Comparison of ENCODE assay signal across 11 cellular contexts in genomic region chr9:125785187-125785840, GRCh38. TPM values are rescaled to one million over a fixed set of nuclear protein-coding genes. Genes with fewer than 3 reads are reported as not detected.
DNase-seq lines count a peak whose midpoint lies in the region; ATAC-seq lines count a peak whose summit lies in the region.
"Had no signal": no experiment of that assay in that cellular context is flagged by ENCODE, and none has a peak within 500 bp of the region (broad histone marks: within the 10 kb centered on the region; RNA-seq: fewer than 3 reads in every experiment).

No MANE protein-coding gene starts in this region.

- H3K27ac Mint-ChIP-seq in activated T-helper 17 cell treated with anti-CD3 and anti-CD28 coated beads, Interleukin-2, amount 50 U/mL, for 72 hours = peak overlapping the region; percentile 53

- ATAC-seq in activated T-helper 17 cell treated with anti-CD3 and anti-CD28 coated beads, Interleukin-2, amount 50 U/mL, for 72 hours (replicated peaks) = peak; percentile 93
- ATAC-seq in stimulated activated naive CD8-positive, alpha-beta T cell treated with anti-CD3 and anti-CD28 coated beads, Interleukin-15, Interleukin-2, amounts not matched to agents 100 U/mL and 50 U/mL, for 24 hours = peak; percentile 69
- ATAC-seq in HG02885 (IDR thresholded peaks at IDR 0.05; ENCODE audit: poor library complexity, unreplicated experiment) (no peak), GM19467 (IDR thresholded peaks at IDR 0.05; ENCODE audit: unreplicated experiment) (no peak)

- peak overlapping the region; percentile 55 for H3K4me3 Mint-ChIP-seq in activated T-helper 17 cell treated with anti-CD3 and anti-CD28 coated beads, Interleukin-2, amount 50 U/mL, for 72 hours
- H3K4me3 Mint-ChIP-seq: neural crest cell had no signal

- H3K4me1 Mint-ChIP-seq in activated T-helper 17 cell treated with anti-CD3 and anti-CD28 coated beads, Interleukin-2, amount 50 U/mL, for 72 hours = peaks cover 16% of the 10 kb centered on the region

- no peaks in the 10 kb centered on the region for H3K36me3 Mint-ChIP-seq in activated T-helper 17 cell treated with anti-CD3 and anti-CD28 coated beads, Interleukin-2, amount 50 U/mL, for 72 hours (ENCODE audit: low read depth)

- no peaks in the 10 kb centered on the region for H3K9me3 Mint-ChIP-seq in activated T-helper 17 cell treated with anti-CD3 and anti-CD28 coated beads, Interleukin-2, amount 50 U/mL, for 72 hours

- H3K27me3 Mint-ChIP-seq in activated T-helper 17 cell treated with anti-CD3 and anti-CD28 coated beads, Interleukin-2, amount 50 U/mL, for 72 hours = no peaks in the 10 kb centered on the region

- peak; percentile 6 to 26 for DNase-seq in activated CD4-positive, alpha-beta T cell treated with anti-CD3 and anti-CD28 coated beads for 4 hours
- DNase-seq in activated CD4-positive, alpha-beta T cell treated with anti-CD3 and anti-CD28 coated beads, Interleukin-2, amount 50 U/mL, for 1 hour = no peak
- peak; percentile 39 for DNase-seq in medulla oblongata (ENCODE audit: extremely low spot score)
- peak; percentile 39 for DNase-seq in stimulated activated naive CD8-positive, alpha-beta T cell treated with anti-CD3 and anti-CD28 coated beads, Interleukin-15, Interleukin-2, amounts not matched to agents 100 U/mL and 50 U/mL, for 24 hours
- DNase-seq in NCI-H2029 (lab: John Stamatoyannopoulos, UW) = no peak
- DNase-seq: effector memory CD4-positive, alpha-beta T cell; NCI-H446 treated with DMSO at 0.1 percent for 48 hours had no signal

RNA-seq across cellular contexts. Expression of gene PBX3, which starts 38.1 kb away (rescaled TPM):
- 10 to 100 TPM in 1 of 2 donors, 1 to 10 TPM in 1; 8.5 to 15.8 TPM for total RNA-seq in activated T-helper 17 cell treated with anti-CD3 and anti-CD28 coated beads, Interleukin-2, amount 50 U/mL, for 72 hours

Comparison
In these comparisons a context has a peak if more than half of its experiments do, and no peak if none do; other contexts are left out.
1. DNase-seq: peak in activated CD4-positive, alpha-beta T cell treated with anti-CD3 and anti-CD28 coated beads for 4 hours (2 of 2), medulla oblongata (single experiment) and stimulated activated naive CD8-positive, alpha-beta T cell treated with anti-CD3 and anti-CD28 coated beads, Interleukin-15, Interleukin-2, amounts not matched to agents 100 U/mL and 50 U/mL, for 24 hours (single experiment); none in activated CD4-positive, alpha-beta T cell treated with anti-CD3 and anti-CD28 coated beads, Interleukin-2, amount 50 U/mL, for 1 hour (single experiment) and NCI-H2029 (single experiment).
2. ATAC-seq: peak in activated T-helper 17 cell treated with anti-CD3 and anti-CD28 coated beads, Interleukin-2, amount 50 U/mL, for 72 hours (single experiment) and stimulated activated naive CD8-positive, alpha-beta T cell treated with anti-CD3 and anti-CD28 coated beads, Interleukin-15, Interleukin-2, amounts not matched to agents 100 U/mL and 50 U/mL, for 24 hours (single experiment); none in HG02885 (single experiment) and GM19467 (single experiment).